8 cellular contexts compared by ENCODE assay signal in genomic region chr15:98800437-98801233, GRCh38.
DNase-seq lines count a peak whose midpoint lies in the region; FAIRE-seq and TF ChIP-seq lines count a peak whose summit lies in the region.

No MANE protein-coding gene starts in this region.

- H3K4me2 ChIP-seq in endothelial cell of umbilical vein (ENCODE audit: insufficient read depth, low read length), result peak overlapping the region; percentile 69

- no peaks in the 10 kb centered on the region for H3K9me1 ChIP-seq in endothelial cell of umbilical vein (replicated peaks; ENCODE audit: control insufficient read depth, extremely low read depth, insufficient read depth, low read length)

- peak overlapping the region; percentile 40 for H3K9ac ChIP-seq in endothelial cell of umbilical vein (replicated peaks; ENCODE audit: extremely low read depth, insufficient read depth, low read length)

- DNase-seq in SK-MEL-5 (ENCODE audit: low read depth, low spot score) (peak; percentile 86), endothelial cell of umbilical vein (ENCODE audit: low read depth, low spot score) (peak; percentile 98), vagina (ENCODE audit: extremely low spot score in 2 of 2) (peak; percentile 74 to 86), lower leg skin (ENCODE audit: low spot score in 2 of 2) (no peak), GM13976 (ENCODE audit: low spot score) (no peak)

- H3K4me3 ChIP-seq in endothelial cell of umbilical vein (replicated peaks in 1 of 3; ENCODE audit: insufficient read depth in 1 of 3, low read depth in 1 of 3, low read length in 3 of 3), result peak overlapping the region in 1 of 3 experiments; percentile 6
- H3K4me3 ChIP-seq in mesodermal cell (ENCODE audit: extremely low read depth, insufficient read depth, low read length, poor library complexity, severe bottlenecking), result no peak overlapping the region
- H3K4me3 ChIP-seq in vagina, result peak overlapping the region in 1 of 2 donors; percentile 3
- H3K4me3 ChIP-seq in lower leg skin (ENCODE audit: low read depth, poor library complexity, severe bottlenecking), result no peak overlapping the region

- 0% methylated on average over 3 of the region's 11 CpGs for WGBS in mesodermal cell (ENCODE audit: insufficient coverage in 2 of 2), 2 experiments
- 12 to 13% methylated on average over 11 of the region's 11 CpGs for WGBS in lower leg skin, 2 donors

- POLR2A ChIA-PET in endothelial cell of umbilical vein (lab: Charles Lee), result no interaction called here

- H3K27me3 ChIP-seq in endothelial cell of umbilical vein (ENCODE audit: control insufficient read depth in 2 of 2, insufficient read depth in 2 of 2, low read length in 2 of 2) (no peaks in the 10 kb centered on the region), vagina (no peaks in the 10 kb centered on the region)

- in situ Hi-C loops in SK-MEL-5 (cut with HindIII; ENCODE audit: low pct_unique_long_range_greater_than_20kb, low sequenced_read_pairs) (no loop called here), GM13976 (cut with MboI; ENCODE audit: low sequenced_read_pairs, unreplicated experiment) (no loop called here)

- peaks cover 42% of the 10 kb centered on the region for H3K4me1 ChIP-seq in endothelial cell of umbilical vein (ENCODE audit: control insufficient read depth, extremely low read depth, insufficient read depth, low read length)
- H3K4me1 ChIP-seq in mesodermal cell (ENCODE audit: control insufficient read depth, insufficient read depth, low read length, poor library complexity, severe bottlenecking), result peaks cover 48% of the 10 kb centered on the region
- peaks cover 58% of the 10 kb centered on the region for H3K4me1 ChIP-seq in vagina

- peak overlapping the region; percentile 8 for H2AFZ ChIP-seq in endothelial cell of umbilical vein (ENCODE audit: low read depth, low read length)

- H3K36me3 ChIP-seq in KOPT-K1 (ENCODE audit: insufficient read depth, low read length) (no peaks in the 10 kb centered on the region), endothelial cell of umbilical vein (ENCODE audit: control insufficient read depth in 2 of 2, extremely low read depth in 1 of 2, insufficient read depth in 2 of 2, low read length in 2 of 2) (no peaks in the 10 kb centered on the region), mesodermal cell (ENCODE audit: control insufficient read depth, insufficient read depth, low read length) (no peaks in the 10 kb centered on the region), vagina (no peaks in the 10 kb centered on the region)

- dilution Hi-C loops in endothelial cell of umbilical vein (cut with MboI; ENCODE audit: extremely low pct_ligation_motif_present, low sequenced_read_pairs), result no loop called here

- TF ChIP-seq POLR2A in endothelial cell of umbilical vein (IDR thresholded peaks at IDR 0.05; ENCODE audit: low read depth, low read length) (no peak), vagina (IDR thresholded peaks at IDR 0.05) (no peak), lower leg skin (IDR thresholded peaks at IDR 0.05) (no peak)

- intact Hi-C loops in endothelial cell of umbilical vein (cut with micrococcal nuclease), result loop anchor here (1.0 to 5.0 kb wide), 3 partner anchors 12 to 97 kb away; no protein-coding TSS in a partner anchor
- intact Hi-C loops in vagina (cut with DNase I), result no loop called here
- intact Hi-C loops in lower leg skin (cut with DNase I; ENCODE audit: low total_unique reads), result no loop called here

- BruUV-seq in endothelial cell of umbilical vein (replicated peaks; lab: Mats Ljungman, UMichigan), result no TSS peak

- CTCF ChIA-PET in endothelial cell of umbilical vein (lab: Charles Lee), result interaction anchor here (0.8 to 2.7 kb wide), 12 partner anchors 9 to 258 kb away, joined by 3 to 12 read pairs (median 3); no protein-coding TSS in a partner anchor

- no peaks in the 10 kb centered on the region for H4K20me1 ChIP-seq in endothelial cell of umbilical vein (replicated peaks; ENCODE audit: control insufficient read depth, extremely low read depth, insufficient read depth, low read length)

- TF ChIP-seq CTCF in C4-2B (conservative IDR thresholded peaks at IDR 0.05) (no peak), endothelial cell of umbilical vein (IDR thresholded peaks at IDR 0.05; ENCODE audit: extremely low read depth in 1 of 2, insufficient read depth in 1 of 2, low read depth in 1 of 2, low read length in 2 of 2) (peak in 1 of 2 donors; percentile 1), vagina (IDR thresholded peaks at IDR 0.05) (no peak), lower leg skin (IDR thresholded peaks at IDR 0.05) (no peak), GM13976 (IDR thresholded peaks at IDR 0.05; ENCODE audit: borderline replicate concordance, control extremely low read depth, extremely low read depth, insufficient read depth, missing control alignments) (no peak)

- peak overlapping the region; percentile 69 for H3K27ac ChIP-seq in C4-2B
- H3K27ac ChIP-seq in KOPT-K1 (ENCODE audit: low read depth, low read length, poor library complexity, severe bottlenecking), result peak overlapping the region; percentile 43
- peak overlapping the region; percentile 80 for H3K27ac ChIP-seq in endothelial cell of umbilical vein (ENCODE audit: insufficient read depth, low read depth, low read length)
- peak overlapping the region; percentile 95 for H3K27ac ChIP-seq in mesodermal cell (ENCODE audit: low read depth, low read length, severe bottlenecking)
- peak overlapping the region; percentile 30 for H3K27ac ChIP-seq in vagina

- H3K79me2 ChIP-seq in endothelial cell of umbilical vein (ENCODE audit: control insufficient read depth, insufficient read depth, low read length), result peaks cover 23% of the 10 kb centered on the region

- FAIRE-seq in endothelial cell of umbilical vein (lab: Jason Lieb, UNC), result peak; percentile 97

- H3K9me3 ChIP-seq in KOPT-K1 (ENCODE audit: insufficient read depth, low read length, poor library complexity, severe bottlenecking), result no peaks in the 10 kb centered on the region
- no peaks in the 10 kb centered on the region for H3K9me3 ChIP-seq in endothelial cell of umbilical vein (replicated peaks; ENCODE audit: control insufficient read depth, insufficient read depth, low read length)
- H3K9me3 ChIP-seq in mesodermal cell (ENCODE audit: control insufficient read depth, low read length), result no peaks in the 10 kb centered on the region
- no peaks in the 10 kb centered on the region for H3K9me3 ChIP-seq in vagina

TF ChIP-seq in endothelial cell of umbilical vein, 7 proteins besides CTCF, POLR2A, EP300 and RAD21:
- TF ChIP-seq, protein P1, sequence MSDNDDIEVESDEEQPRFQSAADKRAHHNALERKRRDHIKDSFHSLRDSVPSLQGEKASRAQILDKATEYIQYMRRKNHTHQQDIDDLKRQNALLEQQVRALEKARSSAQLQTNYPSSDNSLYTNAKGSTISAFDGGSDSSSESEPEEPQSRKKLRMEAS (IDR thresholded peaks at IDR 0.05; ENCODE audit: insufficient read depth, insufficient read length), result no peak
- TF ChIP-seq FOS (IDR thresholded peaks at IDR 0.05; ENCODE audit: borderline replicate concordance, insufficient read depth, low read length) (peak; percentile 81), POLR2AphosphoS5 (IDR thresholded peaks at IDR 0.05; ENCODE audit: insufficient read depth, low read depth, low read length) (no peak), GATA2 (IDR thresholded peaks at IDR 0.05; ENCODE audit: insufficient read depth, insufficient read length, low read depth, low read length) (peak; percentile 18), MYC (IDR thresholded peaks at IDR 0.05; ENCODE audit: low read depth, low read length) (no peak)
TF ChIP-seq in endothelial cell of umbilical vein: peak in this region for 2.

Comparison
In these comparisons a context has a peak if more than half of its experiments do, and no peak if none do; other contexts are left out.
1. H3K27ac ChIP-seq: peak in every context shown above with its lines; median percentile 95 in mesodermal cell; 80 in endothelial cell of umbilical vein; 69 in C4-2B; 43 in KOPT-K1; 30 in vagina.
2. DNase-seq: peak in SK-MEL-5 (single experiment), endothelial cell of umbilical vein (single experiment) and vagina (2 of 2); none in lower leg skin (0 of 2) and GM13976 (single experiment).